ENCODE assay signal across 16 cellular contexts in the genomic region with DNA sequence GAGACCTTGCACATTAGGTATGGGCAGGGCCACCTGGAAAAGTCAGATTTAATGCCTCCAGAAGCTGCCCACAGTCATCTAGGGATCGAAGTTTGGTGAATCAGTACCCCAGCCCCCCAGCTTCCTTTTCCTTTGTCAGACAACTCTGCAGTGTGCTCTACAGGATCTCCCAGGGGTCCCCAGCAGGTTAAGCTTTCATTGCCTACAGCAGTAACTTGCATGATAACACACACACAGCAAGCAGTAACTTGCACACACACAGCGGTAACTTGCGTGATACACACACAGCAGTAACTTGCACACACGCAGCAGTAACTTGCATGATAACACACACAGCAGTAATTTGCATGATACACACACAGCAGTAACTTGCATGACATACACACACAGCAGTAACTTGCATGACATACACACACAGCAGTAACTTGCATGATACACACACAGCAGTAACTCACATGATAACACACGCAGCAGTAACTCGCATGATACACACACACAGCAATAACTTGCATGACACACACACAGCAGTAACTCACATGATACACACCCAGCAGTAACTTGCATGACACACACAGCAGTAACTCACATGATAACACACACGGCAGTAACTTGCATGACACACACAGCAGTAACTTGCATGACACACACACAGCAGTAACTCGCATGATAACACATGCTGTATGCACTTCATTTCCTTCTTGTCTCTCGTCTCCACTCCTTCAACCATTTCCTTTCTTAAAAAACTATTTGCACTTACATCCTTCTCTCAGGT.
A peak's percentile ranks its signal among the peaks of the same experiment; 100 is the strongest.
DNase-seq lines count a peak whose midpoint lies in the region; ATAC-seq and TF ChIP-seq lines count a peak whose summit lies in the region.
"Had no signal": no experiment of that assay in that cellular context is flagged by ENCODE, and none has a peak within 500 bp of the region (broad histone marks: within the 10 kb centered on the region; RNA-seq: fewer than 3 reads in every experiment).

No MANE protein-coding gene starts in this region.

- WGBS in lower leg skin, 2 donors = 81 to 86% methylated on average over 9 of the region's 9 CpGs

- no peak for TF ChIP-seq POLR2A in NB4 (IDR thresholded peaks at IDR 0.05; ENCODE audit: extremely low read depth, insufficient read length)
- TF ChIP-seq POLR2A in lower leg skin (IDR thresholded peaks at IDR 0.05) = no peak

- TF ChIP-seq CTCF in NB4 (IDR thresholded peaks at IDR 0.05; ENCODE audit: low read depth, low read length) (no peak), lower leg skin (IDR thresholded peaks at IDR 0.05) (no peak)

- intact Hi-C loops in lower leg skin (cut with DNase I; ENCODE audit: low total_unique reads) = no loop called here

- peak; percentile 68 for ATAC-seq in esophagus mucosa

- H3K4me3 ChIP-seq in NB4 (ENCODE audit: low read depth, low read length) = no peak overlapping the region
- H3K4me3 ChIP-seq in lower leg skin (ENCODE audit: low read depth, poor library complexity, severe bottlenecking) = no peak overlapping the region
- H3K4me3 ChIP-seq: lung, testis had no signal

- peak; percentile 9 for DNase-seq in HCEC 1CT
- peak; percentile 58 for DNase-seq in NB4 (ENCODE audit: low read depth)
- DNase-seq in renal cortical epithelial cell (ENCODE audit: low read depth) = peak; percentile 7
- DNase-seq in stimulated activated CD4-positive, alpha-beta T cell treated with anti-CD3 and anti-CD28 coated beads, Interleukin-4, amount 100 ng/mL, for 4 hours = no peak
- no peak for DNase-seq in NCI-H187 treated with DMSO at 0.1 percent for 48 hours (lab: John Stamatoyannopoulos, UW)
- DNase-seq in lower leg skin (ENCODE audit: low spot score in 2 of 2) = no peak
- DNase-seq: activated naive CD8-positive, alpha-beta T cell treated with anti-CD3 and anti-CD28 coated beads for 36 hours; activated T-cell treated with anti-CD3 and anti-CD28 coated beads, Interleukin-2, amount 50 U/mL, for 72 hours; DMS 273 treated with DMSO at 0.1 percent for 48 hours; glutamatergic neuron; NCI-H2029 treated with DMSO at 0.1 percent for 48 hours; NCI-H510A; Right ventricle myocardium superior; testis had no signal

Comparison
In these comparisons a context has a peak if more than half of its experiments do, and no peak if none do; other contexts are left out.
1. DNase-seq: peak in HCEC 1CT (single experiment), NB4 (single experiment) and renal cortical epithelial cell (single experiment); none in stimulated activated CD4-positive, alpha-beta T cell treated with anti-CD3 and anti-CD28 coated beads, Interleukin-4, amount 100 ng/mL, for 4 hours (0 of 2), NCI-H187 treated with DMSO at 0.1 percent for 48 hours (single experiment) and lower leg skin (0 of 2).